ENCODE assay signal across 1 cellular context in the genomic region with DNA sequence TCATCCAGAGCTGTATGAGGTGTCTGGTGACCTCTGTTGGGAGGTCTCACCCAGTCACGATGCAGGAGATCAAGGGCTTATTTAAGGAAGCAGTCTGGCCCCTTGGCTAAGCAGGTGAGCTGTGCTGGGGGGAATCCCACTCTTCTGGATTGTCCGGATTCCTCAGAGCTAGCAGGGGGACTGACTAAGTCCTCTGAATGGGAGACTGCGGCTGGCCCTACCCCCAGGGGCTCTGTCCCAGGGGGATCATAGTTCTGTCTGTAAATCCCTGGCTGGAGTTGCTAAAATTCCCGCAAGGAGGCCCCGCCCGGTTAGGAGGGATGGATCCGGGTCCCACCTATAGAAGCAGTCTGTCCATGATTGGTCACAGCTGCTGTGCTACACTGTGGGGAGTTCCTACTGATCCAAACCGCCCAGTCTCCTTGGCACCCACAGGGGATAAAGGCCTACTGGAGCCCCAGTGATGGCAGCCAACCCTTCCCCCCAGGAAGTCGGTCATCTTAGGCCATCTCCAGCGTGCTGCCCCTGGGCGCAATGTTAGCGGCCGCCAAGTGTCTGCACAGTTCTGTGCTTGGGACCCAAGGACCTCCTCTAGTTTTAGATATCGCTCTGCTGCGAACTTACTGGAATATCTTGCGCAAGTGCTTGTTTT.
TF ChIP-seq lines count a peak whose summit lies in the region.

No MANE protein-coding gene starts in this region.

TF ChIP-seq in WTC11, 78 proteins besides CTCF, POLR2A, EP300 and RAD21 (continued from another document):
- TF ChIP-seq CBFB (CRISPR knock-in tag; IDR thresholded peaks at IDR 0.05; ENCODE audit: low read depth) (no peak), ELF4 (CRISPR knock-in tag; IDR thresholded peaks at IDR 0.05; ENCODE audit: low read depth) (no peak)
